ENCODE assay signal across 8 cellular contexts in genomic region chr3:184017672-184018423, GRCh38. TPM values are rescaled to one million over a fixed set of nuclear protein-coding genes. Genes with fewer than 3 reads are reported as not detected.
DNase-seq lines count a peak whose midpoint lies in the region; ATAC-seq and TF ChIP-seq lines count a peak whose summit lies in the region.

Gene ABCC5 (minus strand): TSS chr3:184017884. CDS start chr3:184014392, 3,492 bp downstream.

- DNase-seq in AG10803 (ENCODE audit: low read depth) (peak; percentile 90), NCI-H446 (lab: John Stamatoyannopoulos, UW) (peak; percentile 84 to 97), cerebellum (ENCODE audit: low spot score) (peak; percentile 96), kidney glomerular epithelial cell (lab: John Stamatoyannopoulos, UW) (peak; percentile 86)
- DNase-seq in activated CD4-positive, CD25-positive, alpha-beta regulatory T cell treated with anti-CD3 and anti-CD28 coated beads, Interleukin-2, amount 50 U/mL, for 72 hours, result peak; percentile 75
- peak; percentile 54 to 67 for DNase-seq in stimulated activated CD4-positive, alpha-beta T cell treated with anti-CD3 and anti-CD28 coated beads, Interleukin-1b, Interleukin-23, amount 100 ng/mL, for 1 hour (ENCODE audit: low read depth in 2 of 2)

- ATAC-seq in GM19035 (IDR thresholded peaks at IDR 0.05; ENCODE audit: unreplicated experiment) (peak; percentile 98), HG03354 (IDR thresholded peaks at IDR 0.05; ENCODE audit: poor library complexity, severe bottlenecking, unreplicated experiment) (peak; percentile 96)

- peak within 1 kb of the TSS; percentile 100 for H3K4me3 ChIP-seq in AG10803 (ENCODE audit: low read length)

- 0 out of 2 replicates have a peak, but pooled peaks have one; percentile 1 for TF ChIP-seq CTCF in AG10803 (conservative IDR thresholded peaks at IDR 0.05; ENCODE audit: low read length)

RNA-seq across cellular contexts. Expression of gene ABCC5, which starts in this region (rescaled TPM):
- 74.4 TPM for total RNA-seq in cerebellum

Comparison
In these comparisons a context has a peak if more than half of its experiments do, and no peak if none do; other contexts are left out.
1. Peak in every context shown above with its lines: DNase-seq, ATAC-seq and H3K4me3 ChIP-seq.